Comparison of ENCODE assay signal across 24 cellular contexts in the genomic region with DNA sequence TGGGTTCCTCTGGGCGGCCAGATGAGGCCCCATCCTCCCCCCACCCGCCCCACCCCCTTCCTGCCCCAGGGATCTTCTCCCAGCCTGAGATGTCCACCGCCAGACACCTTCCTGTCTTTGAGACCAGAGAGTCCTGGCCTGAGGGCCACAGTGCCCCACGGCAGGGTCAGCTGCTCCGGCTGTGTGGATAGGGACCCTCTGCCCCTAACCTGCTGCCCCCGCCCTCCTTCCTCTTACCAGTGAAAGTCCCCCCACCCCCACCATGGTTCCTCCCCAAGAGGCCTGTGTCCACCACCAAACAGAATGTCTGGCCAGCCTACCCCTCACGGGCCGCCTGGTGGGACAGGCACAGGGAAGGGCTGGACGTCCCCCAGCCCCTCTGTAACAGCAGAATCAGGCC.
"Had no signal": no experiment of that assay in that cellular context is flagged by ENCODE, and none has a peak within 500 bp of the region (broad histone marks: within the 10 kb centered on the region; RNA-seq: fewer than 3 reads in every experiment).

No MANE protein-coding gene starts in this region.

- H3K27me3 ChIP-seq: gastrocnemius medialis, spleen, suprapubic skin, tibial nerve had no signal

- H3K27ac ChIP-seq: gastrocnemius medialis, spleen, suprapubic skin, VCaP had no signal

- H3K4me3 ChIP-seq: gastrocnemius medialis, spleen, suprapubic skin, tibial nerve had no signal

- H3K36me3 ChIP-seq: gastrocnemius medialis had no signal

- FAIRE-seq: bronchial epithelial cell, colon, TTC549 had no signal

- ATAC-seq: activated naive CD4-positive, alpha-beta T cell treated with anti-CD3 and anti-CD28 coated beads, Interleukin-2, amount 50 U/mL, for 72 hours; activated T-cell treated with anti-CD3 and anti-CD28 coated beads, Interleukin-2, amount 50 U/mL, for 72 hours; gastrocnemius medialis had no signal

- DNase-seq: activated CD4-positive, alpha-beta T cell treated with anti-CD3 and anti-CD28 coated beads for 4 hours; activated CD4-positive, alpha-beta T cell treated with anti-CD3 and anti-CD28 coated beads, Interleukin-2, amount 50 U/mL, for 4 hours; activated naive CD4-positive, alpha-beta T cell; activated T-cell treated with anti-CD3 and anti-CD28 coated beads for 4 hours; activated T-cell treated with anti-CD3 and anti-CD28 coated beads, Interleukin-2, amount 50 U/mL, for 72 hours; dermis blood vessel endothelial cell; effector CD8-positive, alpha-beta T cell; gastrocnemius medialis; hippocampal formation; kidney glomerular epithelial cell; left ventricle myocardium superior; naive B cell; nephron progenitor cell; posterior cingulate gyrus; spleen; stimulated activated naive CD4-positive, alpha-beta T cell; T-helper 9 cell had no signal

- H3K9me3 ChIP-seq: gastrocnemius medialis, spleen, suprapubic skin, tibial nerve had no signal
